In genomic region chr19:29779921-29780320, GRCh38 we compare ENCODE assay signal across 1 cellular context.
TF ChIP-seq lines count a peak whose summit lies in the region.

No MANE protein-coding gene starts in this region.

TF ChIP-seq in WTC11, 78 proteins besides CTCF, POLR2A, EP300 and RAD21 (continued from another document):
- TF ChIP-seq CDX4 (CRISPR knock-in tag; IDR thresholded peaks at IDR 0.05; ENCODE audit: borderline replicate concordance) (no peak), E2F5 (CRISPR knock-in tag; IDR thresholded peaks at IDR 0.05) (no peak), ATF6 (CRISPR knock-in tag; IDR thresholded peaks at IDR 0.05) (no peak), FOXK1 (CRISPR knock-in tag; IDR thresholded peaks at IDR 0.05) (no peak), USF2 (CRISPR knock-in tag; IDR thresholded peaks at IDR 0.05) (no peak), GRHL2 (CRISPR knock-in tag; IDR thresholded peaks at IDR 0.05; ENCODE audit: insufficient replicate concordance, severe bottlenecking) (no peak), MAX (CRISPR knock-in tag; IDR thresholded peaks at IDR 0.05) (no peak)
